1 cellular context compared by ENCODE assay signal in the genomic region with DNA sequence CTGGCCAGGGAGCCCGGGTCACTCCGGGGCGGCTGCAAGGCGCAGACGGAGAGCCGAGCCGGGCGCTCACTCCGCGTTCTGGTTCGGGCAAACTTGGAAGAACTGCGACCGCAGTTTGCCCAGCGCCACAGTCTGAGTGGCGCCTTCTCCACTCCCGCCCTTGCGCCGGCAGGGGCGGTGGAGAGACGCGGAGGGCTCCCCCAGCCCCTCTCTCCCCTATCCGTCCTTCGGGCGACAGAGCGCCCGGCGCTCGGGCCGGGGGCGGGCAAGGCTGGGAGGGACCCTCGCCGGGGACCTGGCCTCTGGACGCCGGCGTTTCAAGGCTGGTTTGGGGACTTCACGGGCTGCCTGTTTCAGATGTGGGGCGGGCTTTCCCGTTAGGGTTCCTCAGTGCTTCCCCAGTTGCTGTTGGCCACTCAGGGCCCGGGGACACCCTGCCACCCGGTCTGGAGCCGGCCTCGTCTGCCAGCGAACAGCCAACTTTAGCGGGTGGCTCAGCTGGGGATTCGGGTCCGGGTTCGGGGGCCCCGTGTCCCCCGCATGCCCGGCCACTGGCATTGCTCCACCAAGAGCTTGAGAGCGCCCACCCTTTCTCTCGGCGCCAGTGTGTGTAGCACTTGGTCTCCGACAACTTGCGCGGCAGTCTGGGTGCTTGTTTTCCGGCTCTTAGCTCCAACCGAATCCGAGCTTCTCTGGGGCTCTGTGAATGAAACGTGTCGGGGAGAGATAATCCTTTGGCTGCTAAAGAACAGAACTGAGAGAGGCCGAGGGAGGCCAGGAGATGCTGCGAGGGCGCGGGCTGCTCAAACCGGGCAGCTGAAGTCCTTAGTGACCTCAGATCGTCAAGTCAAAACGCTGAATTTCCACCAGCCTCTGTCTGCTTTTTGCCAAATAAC.
TF ChIP-seq lines count a peak whose summit lies in the region.

No MANE protein-coding gene starts in this region.

TF ChIP-seq in H1, 55 proteins besides CTCF, POLR2A, EP300 and RAD21 (continued from another document):
- TF ChIP-seq NRF1 (IDR thresholded peaks at IDR 0.05; ENCODE audit: low read depth, low read length) = no peak
